Comparison of ENCODE assay signal across 11 cellular contexts in the genomic region with DNA sequence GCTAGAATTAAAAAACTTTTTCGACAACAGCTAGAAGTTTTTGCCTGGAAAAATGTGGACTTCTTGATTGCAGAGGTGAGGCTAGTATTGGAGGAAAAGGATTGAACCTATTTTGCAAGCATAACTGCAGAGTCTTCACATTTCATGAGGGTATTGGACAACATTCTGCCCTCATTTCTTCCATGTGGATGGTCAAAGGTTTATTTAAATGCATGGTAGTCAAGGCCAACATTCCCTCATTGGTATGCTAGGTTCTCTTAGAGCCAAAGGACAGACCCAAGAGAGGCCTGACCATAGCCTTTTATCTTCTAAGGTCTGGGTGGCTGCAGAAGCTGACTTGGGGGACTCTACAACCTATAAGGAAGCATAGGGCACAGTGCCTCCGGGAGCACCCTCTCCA. TPM values are rescaled to one million over a fixed set of nuclear protein-coding genes. Genes with fewer than 3 reads are reported as not detected.
"Had no signal": no experiment of that assay in that cellular context is flagged by ENCODE, and none has a peak within 500 bp of the region (broad histone marks: within the 10 kb centered on the region; RNA-seq: fewer than 3 reads in every experiment).

No MANE protein-coding gene starts in this region.

- H3K4me3 ChIP-seq: GM23248, HAP-1, K562 had no signal

- H3K4me1 ChIP-seq: HAP-1 had no signal

- H3K9ac ChIP-seq: GM23248 had no signal

- H2AFZ ChIP-seq: GM23248 had no signal

- H3K9me3 ChIP-seq: HAP-1 had no signal

- ATAC-seq: HCT116, K562 had no signal

- H3K36me3 ChIP-seq: HAP-1 had no signal

- DNase-seq: GM23248, GOT3, H7, IMR-90, KG1 had no signal

- FAIRE-seq: HTR-8/SVneo, K562 had no signal

- H3K27ac ChIP-seq: GM23248 had no signal

RNA-seq across cellular contexts. Expression of a gene that starts 11.2 kb away (rescaled TPM):
- total RNA-seq: H4, H7, HT-29, K562 had no signal
- polyA plus RNA-seq: K562 had no signal

RNA-seq across cellular contexts. Expression of a gene that starts 11.3 kb away (rescaled TPM):
- total RNA-seq: H7, HT-29 had no signal
- polyA plus RNA-seq: IMR-90 had no signal

RNA-seq across cellular contexts. Expression of a gene that starts 30.8 kb away (rescaled TPM):
- total RNA-seq: GM23248, H4, HT-29, IMR-90, K562 had no signal
- polyA plus RNA-seq: GM23248, IMR-90, K562 had no signal
